In genomic region chr1:235917267-235917811, GRCh38 we compare ENCODE assay signal across 1 cellular context.
TF ChIP-seq lines count a peak whose summit lies in the region.

No MANE protein-coding gene starts in this region.

TF ChIP-seq in GM12878, 131 proteins besides CTCF, POLR2A, EP300 and RAD21 (continued from another document):
- TF ChIP-seq ZZZ3 (IDR thresholded peaks at IDR 0.05; ENCODE audit: control insufficient read depth, insufficient read length, low read depth) = no peak
TF ChIP-seq in GM12878: peak in this region for 27.
